11 cellular contexts compared by ENCODE assay signal in genomic region chr2:175600024-175600831, GRCh38.
A peak's percentile ranks its signal among the peaks of the same experiment; 100 is the strongest.
DNase-seq lines count a peak whose midpoint lies in the region; TF ChIP-seq lines count a peak whose summit lies in the region.
"Had no signal": no experiment of that assay in that cellular context is flagged by ENCODE, and none has a peak within 500 bp of the region (broad histone marks: within the 10 kb centered on the region; RNA-seq: fewer than 3 reads in every experiment).

No MANE protein-coding gene starts in this region.

- peaks cover 9% of the 10 kb centered on the region for H3K4me1 ChIP-seq in mesodermal cell (ENCODE audit: control insufficient read depth, insufficient read depth, low read length, poor library complexity, severe bottlenecking)
- H3K4me1 ChIP-seq: BLaER1 had no signal

- H3K36me3 ChIP-seq in mesodermal cell (ENCODE audit: control insufficient read depth, insufficient read depth, low read length), result no peaks in the 10 kb centered on the region
- H3K36me3 ChIP-seq: BLaER1 had no signal

- no peaks in the 10 kb centered on the region for H3K27me3 Mint-ChIP-seq in chondrocyte (ENCODE audit: low read depth)

- 67 to 70% methylated on average over 1 to 4 of the region's 7 CpGs for WGBS in mesodermal cell (ENCODE audit: insufficient coverage in 2 of 2), 2 experiments

- no peaks in the 10 kb centered on the region for H3K9me3 ChIP-seq in mesodermal cell (ENCODE audit: control insufficient read depth, low read length)
- H3K9me3 ChIP-seq: BLaER1 had no signal

- no peak overlapping the region for H3K4me3 ChIP-seq in mesodermal cell (ENCODE audit: extremely low read depth, insufficient read depth, low read length, poor library complexity, severe bottlenecking)
- H3K4me3 ChIP-seq: BLaER1 had no signal

- H3K4me1 Mint-ChIP-seq in chondrocyte (ENCODE audit: low read depth), result peaks cover 26% of the 10 kb centered on the region

- H3K4me3 Mint-ChIP-seq in chondrocyte (ENCODE audit: unreplicated experiment), result no peak overlapping the region
- H3K4me3 Mint-ChIP-seq: neural crest cell had no signal

- peak overlapping the region; percentile 68 for H3K27ac ChIP-seq in mesodermal cell (ENCODE audit: low read depth, low read length, severe bottlenecking)
- H3K27ac ChIP-seq: BLaER1 had no signal

- no peaks in the 10 kb centered on the region for H3K36me3 Mint-ChIP-seq in chondrocyte (ENCODE audit: low read depth)

- intact Hi-C loops in head of caudate nucleus (cut with DNase I), result no loop called here

- peak overlapping the region; percentile 67 for H3K27ac Mint-ChIP-seq in chondrocyte (ENCODE audit: unreplicated experiment)

- no peaks in the 10 kb centered on the region for H3K9me3 Mint-ChIP-seq in chondrocyte (ENCODE audit: low read depth)

- peak; percentile 74 for DNase-seq in AG08395 (ENCODE audit: low spot score)
- peak; percentile 39 for DNase-seq in LHCN-M2 (ENCODE audit: low read depth)
- no peak for DNase-seq in chondrocyte (ENCODE audit: low spot score)
- no peak for DNase-seq in stimulated activated naive CD4-positive, alpha-beta T cell (lab: John Stamatoyannopoulos, UW)
- DNase-seq in head of caudate nucleus, result no peak
- no peak for DNase-seq in 8988T
- DNase-seq in foreskin melanocyte, result no peak
- DNase-seq: hippocampal formation had no signal

- TF ChIP-seq CTCF in chondrocyte (IDR thresholded peaks at IDR 0.05), result no peak

Comparison
In these comparisons a context has a peak if more than half of its experiments do, and no peak if none do; other contexts are left out.
1. DNase-seq: peak in AG08395 (single experiment) and LHCN-M2 (single experiment); none in chondrocyte (single experiment), stimulated activated naive CD4-positive, alpha-beta T cell (0 of 6), head of caudate nucleus (0 of 42), 8988T (single experiment) and foreskin melanocyte (single experiment).